ENCODE assay signal across 9 cellular contexts in genomic region chr2:28620801-28621171, GRCh38.
A peak's percentile ranks its signal among the peaks of the same experiment; 100 is the strongest.
DNase-seq lines count a peak whose midpoint lies in the region; ATAC-seq and TF ChIP-seq lines count a peak whose summit lies in the region.
"Had no signal": no experiment of that assay in that cellular context is flagged by ENCODE, and none has a peak within 500 bp of the region (broad histone marks: within the 10 kb centered on the region; RNA-seq: fewer than 3 reads in every experiment).

No MANE protein-coding gene starts in this region.

- no peaks in the 10 kb centered on the region for H3K9me3 ChIP-seq in Caco-2
- H3K9me3 ChIP-seq in fibroblast of lung (ENCODE audit: control insufficient read depth, insufficient read depth, low read depth, low read length): no peaks in the 10 kb centered on the region
- H3K9me3 ChIP-seq in sigmoid colon: no peaks in the 10 kb centered on the region

- H3K27me3 ChIP-seq in Caco-2 (replicated peaks; ENCODE audit: control insufficient read depth, insufficient read depth, low read length) (no peaks in the 10 kb centered on the region), fibroblast of lung (ENCODE audit: control insufficient read depth, insufficient read depth, low read length) (no peaks in the 10 kb centered on the region), sigmoid colon (no peaks in the 10 kb centered on the region)

- CTCF ChIA-PET in Caco-2 (lab: Charles Lee): interaction anchor here (0.8 to 1.1 kb wide), 3 partner anchors 8 to 131 kb away, joined by 3 to 7 read pairs (median 5); partner anchors contain the start of gene PPP1CB
- CTCF ChIA-PET in activated CD4-positive, alpha-beta memory T cell treated with anti-CD3 and anti-CD28 coated beads, Interleukin-2, amount 10 ng/mL, durations not matched to agents 7 days and 5 days (lab: Charles Lee): interaction anchor here (0.6 to 3.2 kb wide), 3 partner anchors 8 to 938 kb away, joined by 3 to 17 read pairs (median 7); no protein-coding TSS in a partner anchor

- H3K4me3 ChIP-seq in Caco-2 (ENCODE audit: low read depth, low read length) (no peak overlapping the region), fibroblast of lung (replicated peaks in 1 of 4; ENCODE audit: control extremely low read depth in 1 of 4, insufficient read depth in 1 of 4, low read depth in 3 of 4, low read length in 4 of 4) (no peak overlapping the region), sigmoid colon (no peak overlapping the region)

- no peaks in the 10 kb centered on the region for H3K79me2 ChIP-seq in fibroblast of lung (ENCODE audit: control insufficient read depth, insufficient read depth, low read length)

- no peak for TF ChIP-seq POLR2A in sigmoid colon (IDR thresholded peaks at IDR 0.05)

- H3K4me1 ChIP-seq in Caco-2: peaks cover 20% of the 10 kb centered on the region
- H3K4me1 ChIP-seq in fibroblast of lung (ENCODE audit: control insufficient read depth, extremely low read depth, insufficient read depth, low read length): peaks cover 13% of the 10 kb centered on the region
- peaks cover 0 to 56% (median 51%) of the 10 kb centered on the region in 4 donors for H3K4me1 ChIP-seq in sigmoid colon

- H3K4me1 Mint-ChIP-seq in Caco-2 (ENCODE audit: low read depth, unreplicated experiment): peaks cover 28% of the 10 kb centered on the region
- peaks cover 80% of the 10 kb centered on the region for H3K4me1 Mint-ChIP-seq in activated CD4-positive, alpha-beta memory T cell treated with anti-CD3 and anti-CD28 coated beads, Interleukin-2, amount 10 ng/mL, durations not matched to agents 7 days and 5 days

- POLR2A ChIA-PET in Caco-2 (lab: Charles Lee): no interaction called here
- POLR2A ChIA-PET in activated CD4-positive, alpha-beta memory T cell treated with anti-CD3 and anti-CD28 coated beads, Interleukin-2, amount 10 ng/mL, durations not matched to agents 7 days and 5 days (lab: Charles Lee): interaction anchor here (1.0 to 5.5 kb wide), 10 partner anchors 7 to 390 kb away, joined by 3 to 54 read pairs (median 5); partner anchors contain the start of gene PPP1CB

- no peak overlapping the region for H3K4me3 Mint-ChIP-seq in Caco-2 (ENCODE audit: unreplicated experiment)
- peak overlapping the region; percentile 53 for H3K4me3 Mint-ChIP-seq in activated CD4-positive, alpha-beta memory T cell treated with anti-CD3 and anti-CD28 coated beads, Interleukin-2, amount 10 ng/mL, durations not matched to agents 7 days and 5 days

- H3K36me3 ChIP-seq in Caco-2 (ENCODE audit: control insufficient read depth, insufficient read depth, low read length) (no peaks in the 10 kb centered on the region), fibroblast of lung (ENCODE audit: control insufficient read depth, insufficient read depth, low read length) (no peaks in the 10 kb centered on the region), sigmoid colon (no peaks in the 10 kb centered on the region)

- peak overlapping the region; percentile 80 for H3K27ac Mint-ChIP-seq in Caco-2 (ENCODE audit: unreplicated experiment)
- H3K27ac Mint-ChIP-seq in activated CD4-positive, alpha-beta memory T cell treated with anti-CD3 and anti-CD28 coated beads, Interleukin-2, amount 10 ng/mL, durations not matched to agents 7 days and 5 days: peak overlapping the region; percentile 96

- H3K27ac ChIP-seq in fibroblast of lung (ENCODE audit: insufficient read depth, low read length) (peak overlapping the region; percentile 75), sigmoid colon (peak overlapping the region; percentile 90 to 94 (median 92))

- WGBS in sigmoid colon, 2 donors: 93 to 94% methylated on average over 4 of the region's 4 CpGs

- H3K9ac ChIP-seq in fibroblast of lung (ENCODE audit: insufficient read depth, low read length): no peak overlapping the region

- DNase-seq in Caco-2 (no peak), fibroblast of lung (ENCODE audit: low read depth in 2 of 2) (no peak), sigmoid colon (no peak), NCI-H187 treated with DMSO at 0.1 percent for 48 hours (lab: John Stamatoyannopoulos, UW) (no peak), NCI-H2081 treated with DMSO at 0.1 percent for 48 hours (lab: John Stamatoyannopoulos, UW) (no peak), DMS53 treated with DMSO at 0.1 percent for 48 hours (lab: John Stamatoyannopoulos, UW; ENCODE audit: unreplicated experiment) (no peak)
- DNase-seq in activated CD4-positive, alpha-beta memory T cell treated with anti-CD3 and anti-CD28 coated beads, Interleukin-2, amount 10 ng/mL, durations not matched to agents 7 days and 5 days: no peak
- DNase-seq: NCI-H526 had no signal

- H3K27me3 Mint-ChIP-seq in Caco-2 (ENCODE audit: insufficient read depth, unreplicated experiment): no peaks in the 10 kb centered on the region
- no peaks in the 10 kb centered on the region for H3K27me3 Mint-ChIP-seq in activated CD4-positive, alpha-beta memory T cell treated with anti-CD3 and anti-CD28 coated beads, Interleukin-2, amount 10 ng/mL, durations not matched to agents 7 days and 5 days

- H2AFZ ChIP-seq in fibroblast of lung (ENCODE audit: low read length): no peak overlapping the region

- H3K36me3 Mint-ChIP-seq in Caco-2 (ENCODE audit: insufficient read depth, unreplicated experiment): no peaks in the 10 kb centered on the region
- H3K36me3 Mint-ChIP-seq in activated CD4-positive, alpha-beta memory T cell treated with anti-CD3 and anti-CD28 coated beads, Interleukin-2, amount 10 ng/mL, durations not matched to agents 7 days and 5 days (ENCODE audit: low read depth): peaks cover 9% of the 10 kb centered on the region

- H4K20me1 ChIP-seq in fibroblast of lung (ENCODE audit: control insufficient read depth, extremely low read depth, insufficient read depth, low read length): no peaks in the 10 kb centered on the region

- TF ChIP-seq CTCF in Caco-2 (IDR thresholded peaks at IDR 0.05; ENCODE audit: insufficient read depth in 1 of 2, low read depth in 1 of 2, low read length in 1 of 2, severe bottlenecking in 1 of 2, unreplicated experiment in 1 of 2) (no peak), fibroblast of lung (conservative IDR thresholded peaks at IDR 0.05 in 1 of 2, IDR thresholded peaks at IDR 0.05 in 1 of 2; ENCODE audit: low read depth in 1 of 2, low read length in 2 of 2) (no peak), sigmoid colon (IDR thresholded peaks at IDR 0.05) (no peak)

- ATAC-seq in GM21381 (IDR thresholded peaks at IDR 0.05; ENCODE audit: unreplicated experiment): no peak

- no peak for TF ChIP-seq EP300 in sigmoid colon (IDR thresholded peaks at IDR 0.05)

- no peaks in the 10 kb centered on the region for H3K9me3 Mint-ChIP-seq in Caco-2 (ENCODE audit: unreplicated experiment)
- peaks cover 5% of the 10 kb centered on the region for H3K9me3 Mint-ChIP-seq in activated CD4-positive, alpha-beta memory T cell treated with anti-CD3 and anti-CD28 coated beads, Interleukin-2, amount 10 ng/mL, durations not matched to agents 7 days and 5 days

- peak overlapping the region; percentile 36 for H3K4me2 ChIP-seq in fibroblast of lung (ENCODE audit: extremely low read depth, insufficient read depth, low read length)

- intact Hi-C loops in Caco-2 (cut with micrococcal nuclease; ENCODE audit: unreplicated experiment): loop anchor here (1.0 kb wide), 1 partner anchor 131 kb away; the partner anchor contains the start of gene PPP1CB
- intact Hi-C loops in sigmoid colon (cut with DNase I): no loop called here

- BruUV-seq in Caco-2 (replicated peaks; lab: Mats Ljungman, UMichigan): no TSS peak
